1 cellular context compared by ENCODE assay signal in genomic region chr16:65280988-65281530, GRCh38.
TF ChIP-seq lines count a peak whose summit lies in the region.

No MANE protein-coding gene starts in this region.

TF ChIP-seq in H1, 55 proteins besides CTCF, POLR2A, EP300 and RAD21:
- TF ChIP-seq CHD1 (IDR thresholded peaks at IDR 0.05; ENCODE audit: low read depth, low read length) (no peak), KDM5A (IDR thresholded peaks at IDR 0.05; ENCODE audit: low read length) (no peak), CBX5 (IDR thresholded peaks at IDR 0.05; ENCODE audit: low read depth, low read length) (no peak), MAFK (IDR thresholded peaks at IDR 0.05; ENCODE audit: low read depth, low read length) (no peak), ATF2 (IDR thresholded peaks at IDR 0.05; ENCODE audit: low read length) (no peak), CHD7 (IDR thresholded peaks at IDR 0.05; ENCODE audit: insufficient replicate concordance, low read length) (no peak), SIN3A (conservative IDR thresholded peaks at IDR 0.05 in 1 of 2, IDR thresholded peaks at IDR 0.05 in 1 of 2; ENCODE audit: low read depth in 1 of 2, low read length in 2 of 2) (no peak), RXRA (IDR thresholded peaks at IDR 0.05; ENCODE audit: insufficient read depth, low read depth, low read length) (no peak), GABPA (IDR thresholded peaks at IDR 0.05; ENCODE audit: borderline replicate concordance, insufficient read depth, low read length) (no peak), POU5F1 (IDR thresholded peaks at IDR 0.05; ENCODE audit: low read depth, low read length) (no peak), RNF2 (IDR thresholded peaks at IDR 0.05; ENCODE audit: borderline replicate concordance, low read depth, low read length, missing control alignments, poor library complexity, severe bottlenecking) (no peak), CEBPB (IDR thresholded peaks at IDR 0.05; ENCODE audit: low read depth, low read length) (no peak), TAF7 (optimal IDR thresholded peaks at IDR 0.05; ENCODE audit: borderline replicate concordance, low read depth, low read length) (no peak), SIX5 (IDR thresholded peaks at IDR 0.05; ENCODE audit: low read depth, low read length) (no peak), RFX5 (IDR thresholded peaks at IDR 0.05; ENCODE audit: borderline replicate concordance, low read depth, low read length) (no peak), SP4 (IDR thresholded peaks at IDR 0.05; ENCODE audit: low read length) (no peak)
- TF ChIP-seq, protein P1, sequence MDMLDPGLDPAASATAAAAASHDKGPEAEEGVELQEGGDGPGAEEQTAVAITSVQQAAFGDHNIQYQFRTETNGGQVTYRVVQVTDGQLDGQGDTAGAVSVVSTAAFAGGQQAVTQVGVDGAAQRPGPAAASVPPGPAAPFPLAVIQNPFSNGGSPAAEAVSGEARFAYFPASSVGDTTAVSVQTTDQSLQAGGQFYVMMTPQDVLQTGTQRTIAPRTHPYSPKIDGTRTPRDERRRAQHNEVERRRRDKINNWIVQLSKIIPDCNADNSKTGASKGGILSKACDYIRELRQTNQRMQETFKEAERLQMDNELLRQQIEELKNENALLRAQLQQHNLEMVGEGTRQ (IDR thresholded peaks at IDR 0.05; ENCODE audit: low read length) = no peak
- TF ChIP-seq, protein P2, sequence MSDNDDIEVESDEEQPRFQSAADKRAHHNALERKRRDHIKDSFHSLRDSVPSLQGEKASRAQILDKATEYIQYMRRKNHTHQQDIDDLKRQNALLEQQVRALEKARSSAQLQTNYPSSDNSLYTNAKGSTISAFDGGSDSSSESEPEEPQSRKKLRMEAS (IDR thresholded peaks at IDR 0.05) = no peak
